In the genomic region with DNA sequence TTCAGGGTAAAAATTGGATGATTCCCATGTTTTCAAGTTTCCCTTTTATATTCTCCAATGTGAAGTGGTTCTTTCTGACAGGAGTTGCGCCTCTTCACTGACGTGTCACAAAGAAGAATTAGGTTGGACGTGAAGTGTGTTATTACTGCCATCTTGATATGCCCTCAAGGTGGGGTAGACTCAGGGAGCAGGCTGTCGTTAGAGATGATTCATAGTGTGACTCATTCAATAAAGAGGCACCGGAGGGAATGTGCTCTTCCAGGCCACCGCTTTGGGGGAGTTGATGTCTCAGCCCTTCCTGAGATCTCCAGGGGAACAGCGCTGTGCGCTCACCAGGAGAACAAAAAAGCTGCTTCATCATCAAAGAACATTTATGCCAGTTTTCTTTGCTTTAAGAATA, we compare ENCODE assay signal across 1 cellular context.
TF ChIP-seq lines count a peak whose summit lies in the region.

No MANE protein-coding gene starts in this region.

TF ChIP-seq in HEK293, 187 proteins besides CTCF, POLR2A, EP300 and RAD21 (continued from another document):
- TF ChIP-seq, protein P1, sequence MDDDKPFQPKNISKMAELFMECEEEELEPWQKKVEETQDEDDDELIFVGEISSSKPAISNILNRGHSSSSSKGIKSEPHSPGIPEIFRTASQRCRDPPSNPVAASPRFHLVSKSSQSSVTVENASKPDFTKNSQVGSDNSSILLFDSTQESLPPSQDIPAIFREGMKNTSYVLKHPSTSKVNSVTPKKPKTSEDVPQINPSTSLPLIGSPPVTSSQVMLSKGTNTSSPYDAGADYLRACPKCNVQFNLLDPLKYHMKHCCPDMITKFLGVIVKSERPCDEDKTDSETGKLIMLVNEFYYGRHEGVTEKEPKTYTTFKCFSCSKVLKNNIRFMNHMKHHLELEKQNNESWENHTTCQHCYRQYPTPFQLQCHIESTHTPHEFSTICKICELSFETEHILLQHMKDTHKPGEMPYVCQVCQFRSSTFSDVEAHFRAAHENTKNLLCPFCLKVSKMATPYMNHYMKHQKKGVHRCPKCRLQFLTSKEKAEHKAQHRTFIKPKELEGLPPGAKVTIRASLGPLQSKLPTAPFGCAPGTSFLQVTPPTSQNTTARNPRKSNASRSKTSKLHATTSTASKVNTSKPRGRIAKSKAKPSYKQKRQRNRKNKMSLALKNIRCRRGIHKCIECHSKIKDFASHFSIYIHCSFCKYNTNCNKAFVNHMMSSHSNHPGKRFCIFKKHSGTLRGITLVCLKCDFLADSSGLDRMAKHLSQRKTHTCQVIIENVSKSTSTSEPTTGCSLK (tag by site-specific recombination; IDR thresholded peaks at IDR 0.05), result no peak
- no peak for TF ChIP-seq ZNF768 (tag by site-specific recombination; IDR thresholded peaks at IDR 0.05)
- TF ChIP-seq WT1 (tag by site-specific recombination; IDR thresholded peaks at IDR 0.05), result peak; percentile 50; the same call in 1 of the 2 replicates
- 0 out of 2 replicates have a peak, but pooled peaks have one; percentile 42 for TF ChIP-seq INSM2 (tag by site-specific recombination; IDR thresholded peaks at IDR 0.05)
- TF ChIP-seq HOXD13 (CRISPR knock-in tag; IDR thresholded peaks at IDR 0.05; ENCODE audit: borderline replicate concordance), result no peak
- TF ChIP-seq GLIS2 (tag by site-specific recombination; IDR thresholded peaks at IDR 0.05), result peak; percentile 59; the same call in 1 of the 2 replicates
- TF ChIP-seq ZNF2 (tag by site-specific recombination; IDR thresholded peaks at IDR 0.05), result 0 out of 2 replicates have a peak, but pooled peaks have one; percentile 48
- no peak for TF ChIP-seq ZNF645 (tag by site-specific recombination; IDR thresholded peaks at IDR 0.05)
- TF ChIP-seq FEZF1 (tag by site-specific recombination; IDR thresholded peaks at IDR 0.05), result peak; percentile 87
- TF ChIP-seq KLF8 (tag by site-specific recombination; IDR thresholded peaks at IDR 0.05), result peak; percentile 56; the same call in 1 of the 2 replicates
- TF ChIP-seq ZBTB20 (tag by site-specific recombination; IDR thresholded peaks at IDR 0.05), result no peak
- peak; percentile 56; the same call in 1 of the 2 replicates for TF ChIP-seq ZIC2 (tag by site-specific recombination; IDR thresholded peaks at IDR 0.05)
- 0 out of 2 replicates have a peak, but pooled peaks have one; percentile 31 for TF ChIP-seq PATZ1 (tag by site-specific recombination; IDR thresholded peaks at IDR 0.05)
- no peak for TF ChIP-seq ZNF548 (tag by site-specific recombination; IDR thresholded peaks at IDR 0.05)
- TF ChIP-seq GLIS1 (tag by site-specific recombination; IDR thresholded peaks at IDR 0.05), result peak; percentile 93
- TF ChIP-seq, protein P2, sequence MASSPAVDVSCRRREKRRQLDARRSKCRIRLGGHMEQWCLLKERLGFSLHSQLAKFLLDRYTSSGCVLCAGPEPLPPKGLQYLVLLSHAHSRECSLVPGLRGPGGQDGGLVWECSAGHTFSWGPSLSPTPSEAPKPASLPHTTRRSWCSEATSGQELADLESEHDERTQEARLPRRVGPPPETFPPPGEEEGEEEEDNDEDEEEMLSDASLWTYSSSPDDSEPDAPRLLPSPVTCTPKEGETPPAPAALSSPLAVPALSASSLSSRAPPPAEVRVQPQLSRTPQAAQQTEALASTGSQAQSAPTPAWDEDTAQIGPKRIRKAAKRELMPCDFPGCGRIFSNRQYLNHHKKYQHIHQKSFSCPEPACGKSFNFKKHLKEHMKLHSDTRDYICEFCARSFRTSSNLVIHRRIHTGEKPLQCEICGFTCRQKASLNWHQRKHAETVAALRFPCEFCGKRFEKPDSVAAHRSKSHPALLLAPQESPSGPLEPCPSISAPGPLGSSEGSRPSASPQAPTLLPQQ (tag by site-specific recombination; IDR thresholded peaks at IDR 0.05), result peak; percentile 39; the same call in 1 of the 2 replicates
- peak; percentile 86; the same call in 1 of the 2 replicates for TF ChIP-seq TRIM28 (IDR thresholded peaks at IDR 0.05; ENCODE audit: borderline replicate concordance, low read length)
- peak; percentile 42; the same call in 1 of the 2 replicates for TF ChIP-seq ZNF777 (tag by site-specific recombination; IDR thresholded peaks at IDR 0.05; ENCODE audit: borderline replicate concordance)
- TF ChIP-seq ZNF324 (tag by site-specific recombination; IDR thresholded peaks at IDR 0.05), result peak; percentile 55; the same call in 1 of the 2 replicates
- TF ChIP-seq ZNF16 (tag by site-specific recombination; IDR thresholded peaks at IDR 0.05; ENCODE audit: low read depth), result no peak
- no peak for TF ChIP-seq HOXA7 (CRISPR knock-in tag; IDR thresholded peaks at IDR 0.05; ENCODE audit: borderline replicate concordance)
- peak; percentile 73; the same call in 1 of the 2 replicates for TF ChIP-seq ZNF600 (tag by site-specific recombination; IDR thresholded peaks at IDR 0.05)
- TF ChIP-seq GLI2 (tag by site-specific recombination; IDR thresholded peaks at IDR 0.05; ENCODE audit: borderline replicate concordance, low read depth), result no peak
- TF ChIP-seq ZSCAN18 (tag by site-specific recombination; IDR thresholded peaks at IDR 0.05), result no peak
- no peak for TF ChIP-seq GFI1B (tag by site-specific recombination; IDR thresholded peaks at IDR 0.05)
- peak; percentile 77 for TF ChIP-seq ZNF629 (tag by site-specific recombination; IDR thresholded peaks at IDR 0.05)
- TF ChIP-seq ZBTB48 (tag by site-specific recombination; IDR thresholded peaks at IDR 0.05), result peak; percentile 69; the same call in 1 of the 2 replicates
- TF ChIP-seq SP2 (tag by site-specific recombination; IDR thresholded peaks at IDR 0.05), result peak; percentile 16; the same call in 1 of the 2 replicates
- peak; percentile 92 for TF ChIP-seq ZNF341 (tag by site-specific recombination; IDR thresholded peaks at IDR 0.05; ENCODE audit: low read depth)
- peak; percentile 73; the same call in 1 of the 2 replicates for TF ChIP-seq MEIS1 (CRISPR knock-in tag; IDR thresholded peaks at IDR 0.05; ENCODE audit: borderline replicate concordance)
- TF ChIP-seq SCRT1 (tag by site-specific recombination; IDR thresholded peaks at IDR 0.05; ENCODE audit: borderline replicate concordance), result no peak
- no peak for TF ChIP-seq ZFP41 (tag by site-specific recombination; IDR thresholded peaks at IDR 0.05; ENCODE audit: borderline replicate concordance)
- TF ChIP-seq ZNF610 (tag by site-specific recombination; IDR thresholded peaks at IDR 0.05; ENCODE audit: borderline replicate concordance), result no peak
- TF ChIP-seq SP7 (tag by site-specific recombination; IDR thresholded peaks at IDR 0.05), result peak; percentile 96
- no peak for TF ChIP-seq ZSCAN16 (tag by site-specific recombination; IDR thresholded peaks at IDR 0.05)
- TF ChIP-seq ZNF302 (tag by site-specific recombination; IDR thresholded peaks at IDR 0.05; ENCODE audit: low read depth), result no peak
- peak; percentile 59; the same call in 1 of the 2 replicates for TF ChIP-seq ZNF184 (tag by site-specific recombination; IDR thresholded peaks at IDR 0.05)
- TF ChIP-seq MZF1 (tag by site-specific recombination; IDR thresholded peaks at IDR 0.05; ENCODE audit: borderline replicate concordance), result peak; percentile 79
- no peak for TF ChIP-seq ZNF112 (tag by site-specific recombination; IDR thresholded peaks at IDR 0.05)
- TF ChIP-seq ZNF10 (tag by site-specific recombination; IDR thresholded peaks at IDR 0.05), result no peak
- no peak for TF ChIP-seq KLF1 (tag by site-specific recombination; IDR thresholded peaks at IDR 0.05)
- TF ChIP-seq IKZF3 (tag by site-specific recombination; IDR thresholded peaks at IDR 0.05), result peak; percentile 61
- peak; percentile 78 for TF ChIP-seq PRDM10 (tag by site-specific recombination; IDR thresholded peaks at IDR 0.05)
- peak; percentile 63; the same call in 1 of the 2 replicates for TF ChIP-seq TSHZ1 (tag by site-specific recombination; IDR thresholded peaks at IDR 0.05; ENCODE audit: borderline replicate concordance)
